10 cellular contexts compared by ENCODE assay signal in the genomic region with DNA sequence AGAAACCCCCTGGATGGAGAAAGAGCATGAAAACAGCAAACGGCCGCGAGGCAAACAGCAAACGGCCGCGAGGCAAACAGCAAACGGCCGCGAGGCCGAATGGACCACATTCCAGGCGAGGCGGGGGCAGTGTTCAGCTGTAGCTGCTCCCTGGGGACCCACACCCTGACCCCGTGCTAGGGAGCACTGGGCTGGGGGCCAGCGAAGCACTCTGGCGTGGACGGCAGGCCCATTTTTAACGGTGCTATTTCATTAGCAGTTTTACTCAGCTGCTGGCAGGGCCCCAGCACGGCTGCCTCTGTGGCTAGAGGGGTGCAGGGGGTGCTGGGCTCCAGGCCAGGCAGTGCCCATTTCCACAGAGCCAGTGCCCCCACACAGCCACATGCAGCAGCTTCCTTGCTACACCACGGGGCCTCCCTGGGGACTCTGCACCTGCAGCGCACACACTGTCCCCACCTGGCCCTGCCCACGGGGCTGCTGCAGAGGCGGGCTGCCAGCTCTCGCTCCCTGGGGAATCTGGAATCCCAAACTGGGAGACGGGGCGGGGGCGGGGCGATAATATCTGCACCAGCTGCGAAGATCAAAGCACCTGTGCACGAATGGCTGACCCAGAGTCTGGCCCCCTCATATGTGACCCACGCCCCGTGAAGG. TPM values are rescaled to one million over a fixed set of nuclear protein-coding genes. Genes with fewer than 3 reads are reported as not detected.
A peak's percentile ranks its signal among the peaks of the same experiment; 100 is the strongest.
DNase-seq lines count a peak whose midpoint lies in the region; ATAC-seq, FAIRE-seq and TF ChIP-seq lines count a peak whose summit lies in the region.
"Had no signal": no experiment of that assay in that cellular context is flagged by ENCODE, and none has a peak within 500 bp of the region (broad histone marks: within the 10 kb centered on the region; RNA-seq: fewer than 3 reads in every experiment).

No MANE protein-coding gene starts in this region.

- H3K27ac Mint-ChIP-seq in astrocyte (ENCODE audit: unreplicated experiment) = no peak overlapping the region
- H3K27ac Mint-ChIP-seq in Caco-2 (ENCODE audit: unreplicated experiment) = no peak overlapping the region

- peak overlapping the region; percentile 51 for H3K9ac ChIP-seq in BLaER1
- no peak overlapping the region for H3K9ac ChIP-seq in astrocyte (ENCODE audit: low read length)
- peak overlapping the region; percentile 43 for H3K9ac ChIP-seq in mesenchymal stem cell (ENCODE audit: low read length)
- H3K9ac ChIP-seq: parathyroid adenoma had no signal

- no peak for TF ChIP-seq CTCF in astrocyte (IDR thresholded peaks at IDR 0.05; ENCODE audit: insufficient read depth, low read depth, low read length)
- no peak for TF ChIP-seq CTCF in Caco-2 (IDR thresholded peaks at IDR 0.05; ENCODE audit: insufficient read depth in 1 of 2, low read depth in 1 of 2, low read length in 1 of 2, severe bottlenecking in 1 of 2, unreplicated experiment in 1 of 2)
- no peak for TF ChIP-seq CTCF in prostate gland (IDR thresholded peaks at IDR 0.05)

- no peaks in the 10 kb centered on the region for H3K79me2 ChIP-seq in astrocyte (ENCODE audit: insufficient read depth, low read length)
- H3K79me2 ChIP-seq: parathyroid adenoma had no signal

- H3K4me1 Mint-ChIP-seq in astrocyte (ENCODE audit: low read depth, unreplicated experiment) (no peaks in the 10 kb centered on the region), Caco-2 (ENCODE audit: low read depth, unreplicated experiment) (peaks cover 7% of the 10 kb centered on the region)

- POLR2A ChIA-PET in Caco-2 (lab: Charles Lee) = interaction anchor here (0.5 to 0.8 kb wide), 2 partner anchors 304 to 666 kb away, joined by 3 to 4 read pairs; no protein-coding TSS in a partner anchor

- TF ChIP-seq POLR2A in GM18505 (IDR thresholded peaks at IDR 0.05; ENCODE audit: borderline replicate concordance, extremely low read depth, insufficient read depth, insufficient read length) (no peak), prostate gland (IDR thresholded peaks at IDR 0.05) (no peak)

- H3K4me1 ChIP-seq in BLaER1 = peaks cover 82% of the 10 kb centered on the region
- peaks cover 15% of the 10 kb centered on the region for H3K4me1 ChIP-seq in astrocyte (ENCODE audit: insufficient read depth, low read length)
- H3K4me1 ChIP-seq in mesenchymal stem cell (ENCODE audit: control insufficient read depth, insufficient read depth, low read depth, low read length) = peaks cover 1% of the 10 kb centered on the region
- H3K4me1 ChIP-seq in Caco-2 = peaks cover 16% of the 10 kb centered on the region
- peaks cover 5% of the 10 kb centered on the region for H3K4me1 ChIP-seq in prostate gland (replicated peaks)
- H3K4me1 ChIP-seq: parathyroid adenoma had no signal

- FAIRE-seq in astrocyte (lab: Jason Lieb, UNC) = no peak

- H3K4me3 Mint-ChIP-seq in astrocyte (ENCODE audit: unreplicated experiment) = no peak overlapping the region
- H3K4me3 Mint-ChIP-seq in Caco-2 (ENCODE audit: unreplicated experiment) = no peak overlapping the region

- H3K14ac ChIP-seq in mesenchymal stem cell (ENCODE audit: low read length in 2 of 2) = no peak overlapping the region

- H4K91ac ChIP-seq in mesenchymal stem cell (ENCODE audit: low read length) = no peak overlapping the region

- no peaks in the 10 kb centered on the region for H3K79me1 ChIP-seq in mesenchymal stem cell (replicated peaks; ENCODE audit: low read length, poor library complexity, severe bottlenecking)

- WGBS in mesenchymal stem cell = 59% methylated on average over 29 of the region's 31 CpGs
- WGBS in prostate gland = 20% methylated on average over 31 of the region's 31 CpGs

- no peak overlapping the region for H3K18ac ChIP-seq in mesenchymal stem cell (ENCODE audit: low read depth in 1 of 2, low read length in 2 of 2)

- H3K36me3 ChIP-seq in BLaER1 (no peaks in the 10 kb centered on the region), astrocyte (ENCODE audit: insufficient read depth, low read length) (no peaks in the 10 kb centered on the region), mesenchymal stem cell (ENCODE audit: control insufficient read depth in 1 of 2, insufficient read depth in 2 of 2, low read depth in 1 of 2, low read length in 2 of 2) (no peaks in the 10 kb centered on the region), Caco-2 (ENCODE audit: control insufficient read depth, insufficient read depth, low read length) (no peaks in the 10 kb centered on the region), prostate gland (no peaks in the 10 kb centered on the region)
- H3K36me3 ChIP-seq: cardiac muscle cell had no signal

- no peak overlapping the region for H3K4ac ChIP-seq in mesenchymal stem cell (ENCODE audit: low read depth in 1 of 2, low read length in 2 of 2)

- H3K23ac ChIP-seq in mesenchymal stem cell (ENCODE audit: low read length in 2 of 2) = no peak overlapping the region

- H4K8ac ChIP-seq in mesenchymal stem cell (ENCODE audit: low read length) = no peak overlapping the region

- H2BK5ac ChIP-seq in mesenchymal stem cell (ENCODE audit: low read depth, low read length, poor library complexity, severe bottlenecking) = no peak overlapping the region

- H3K9me3 ChIP-seq in BLaER1 = peaks cover 5% of the 10 kb centered on the region
- H3K9me3 ChIP-seq in astrocyte (ENCODE audit: insufficient read depth, low read depth, low read length) = peaks cover 7% of the 10 kb centered on the region
- H3K9me3 ChIP-seq in mesenchymal stem cell (ENCODE audit: control insufficient read depth, low read length) = peaks cover 9% of the 10 kb centered on the region
- peaks cover 8% of the 10 kb centered on the region for H3K9me3 ChIP-seq in Caco-2
- H3K9me3 ChIP-seq in prostate gland = no peaks in the 10 kb centered on the region

- intact Hi-C loops in Caco-2 (cut with micrococcal nuclease; ENCODE audit: unreplicated experiment) (no loop called here), prostate gland (cut with DNase I) (no loop called here)

- no peak overlapping the region for H2BK120ac ChIP-seq in mesenchymal stem cell (ENCODE audit: low read depth, low read length)

- CTCF ChIA-PET in Caco-2 (lab: Charles Lee) = interaction anchor here (0.8 to 1.4 kb wide), 4 partner anchors 10 to 107 kb away, joined by 3 read pairs; no protein-coding TSS in a partner anchor

- H3K9me3 Mint-ChIP-seq in astrocyte (ENCODE audit: unreplicated experiment) (peaks cover 4% of the 10 kb centered on the region), Caco-2 (ENCODE audit: unreplicated experiment) (peaks cover 10% of the 10 kb centered on the region)

- H3K27ac ChIP-seq in BLaER1 = peak overlapping the region; percentile 77
- H3K27ac ChIP-seq in astrocyte (ENCODE audit: low read depth, low read length) = no peak overlapping the region
- no peak overlapping the region for H3K27ac ChIP-seq in mesenchymal stem cell (ENCODE audit: low read length, poor library complexity, severe bottlenecking)
- H3K27ac ChIP-seq in prostate gland = no peak overlapping the region
- H3K27ac ChIP-seq: cardiac muscle cell, parathyroid adenoma had no signal

- DNase-seq in M059J (ENCODE audit: low read depth) (peak; percentile 73), astrocyte (ENCODE audit: low read depth) (no peak), mesenchymal stem cell (no peak), Caco-2 (no peak), SHP77 treated with DMSO at 0.1 percent for 48 hours (lab: John Stamatoyannopoulos, UW) (no peak), prostate gland (ENCODE audit: low spot score) (no peak)

- no peaks in the 10 kb centered on the region for H3K36me3 Mint-ChIP-seq in astrocyte (ENCODE audit: low read depth, unreplicated experiment)
- H3K36me3 Mint-ChIP-seq in Caco-2 (ENCODE audit: insufficient read depth, unreplicated experiment) = no peaks in the 10 kb centered on the region

- H2AFZ ChIP-seq in astrocyte (ENCODE audit: low read depth, low read length) (no peak overlapping the region), mesenchymal stem cell (ENCODE audit: low read depth, low read length) (no peak overlapping the region)
- H2AFZ ChIP-seq: parathyroid adenoma had no signal

- H4K20me1 ChIP-seq in BLaER1 (no peaks in the 10 kb centered on the region), astrocyte (ENCODE audit: insufficient read depth, low read length) (no peaks in the 10 kb centered on the region)

- ATAC-seq in GM18505 (IDR thresholded peaks at IDR 0.05; ENCODE audit: unreplicated experiment) = no peak

- H3K27me3 ChIP-seq in BLaER1 (no peaks in the 10 kb centered on the region), astrocyte (ENCODE audit: insufficient read depth, low read length) (peaks cover 7% of the 10 kb centered on the region), mesenchymal stem cell (ENCODE audit: control insufficient read depth in 1 of 2, insufficient read depth in 1 of 2, low read length in 2 of 2) (peaks cover 26 to 48% of the 10 kb centered on the region in 2 experiments), Caco-2 (replicated peaks; ENCODE audit: control insufficient read depth, insufficient read depth, low read length) (no peaks in the 10 kb centered on the region), prostate gland (replicated peaks; ENCODE audit: insufficient read depth) (no peaks in the 10 kb centered on the region)
- H3K27me3 ChIP-seq: cardiac muscle cell had no signal

- peak overlapping the region; percentile 35 for H3K4me3 ChIP-seq in BLaER1
- H3K4me3 ChIP-seq in astrocyte (ENCODE audit: insufficient read depth, low read depth, low read length) = no peak overlapping the region
- H3K4me3 ChIP-seq in mesenchymal stem cell (ENCODE audit: insufficient read depth in 1 of 2, low read depth in 1 of 2, low read length in 2 of 2) = peak overlapping the region in 1 of 2 experiments; percentile 11
- H3K4me3 ChIP-seq in Caco-2 (ENCODE audit: low read depth, low read length) = no peak overlapping the region
- no peak overlapping the region for H3K4me3 ChIP-seq in prostate gland
- H3K4me3 ChIP-seq: cardiac muscle cell had no signal

- H2AK5ac ChIP-seq in mesenchymal stem cell (ENCODE audit: low read length, severe bottlenecking) = no peak overlapping the region

- H3K4me2 ChIP-seq in BLaER1 (peak overlapping the region; percentile 99), astrocyte (ENCODE audit: low read length) (peak overlapping the region; percentile 19), mesenchymal stem cell (ENCODE audit: low read length, poor library complexity, severe bottlenecking) (no peak overlapping the region)

- no peak overlapping the region for H2BK12ac ChIP-seq in mesenchymal stem cell (ENCODE audit: low read length in 2 of 2)

- H3K27me3 Mint-ChIP-seq in astrocyte (ENCODE audit: low read depth, unreplicated experiment) = peaks cover 49% of the 10 kb centered on the region
- H3K27me3 Mint-ChIP-seq in Caco-2 (ENCODE audit: insufficient read depth, unreplicated experiment) = peaks cover 8% of the 10 kb centered on the region

- H2BK15ac ChIP-seq in mesenchymal stem cell (ENCODE audit: low read depth, poor library complexity, severe bottlenecking) = no peak overlapping the region

- no TSS peak for BruUV-seq in Caco-2 (replicated peaks; lab: Mats Ljungman, UMichigan)

RNA-seq across cellular contexts. Expression of a gene that starts 35.6 kb away (rescaled TPM):
- total RNA-seq in M059J (2014; rRNA removed; shearing (Covaris generic)) = 43.9 and 69.5 TPM in 2 replicates
- total RNA-seq in astrocyte (0.43 TPM in 1 of 2 replicates, not detected in the other), Caco-2 (2022) (18.7 and 23.6 TPM in 2 replicates), prostate gland (10 to 100 TPM in 1 of 2 donors, 1 to 10 TPM in 1; 4.5 to 12.3 TPM)
- not detected for polyA plus RNA-seq in mesenchymal stem cell (2013, experiment 1 of 2)
- not detected for polyA plus RNA-seq in mesenchymal stem cell (2013, experiment 2 of 2)
